ENCODE assay signal across 22 cellular contexts in the genomic region with DNA sequence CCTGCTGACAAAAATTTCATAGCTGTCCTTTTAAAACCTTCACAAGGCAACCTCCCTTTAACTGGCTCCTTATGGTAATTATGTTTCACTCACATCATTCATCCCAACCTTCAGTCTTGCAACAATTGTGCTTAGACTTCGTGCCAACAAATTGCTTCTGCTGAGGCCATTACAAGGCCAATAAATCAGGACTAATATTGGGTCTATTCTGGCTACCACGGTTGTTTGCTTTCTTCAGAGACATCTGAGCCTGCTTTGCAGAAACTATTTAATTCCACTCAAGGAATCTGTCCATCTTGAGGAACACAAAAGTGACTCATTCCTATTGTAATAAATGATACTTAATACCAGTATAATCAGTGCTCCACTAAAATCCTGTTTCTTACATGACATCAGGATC. TPM values are rescaled to one million over a fixed set of nuclear protein-coding genes. Genes with fewer than 3 reads are reported as not detected.
"Had no signal": no experiment of that assay in that cellular context is flagged by ENCODE, and none has a peak within 500 bp of the region (broad histone marks: within the 10 kb centered on the region; RNA-seq: fewer than 3 reads in every experiment).

No MANE protein-coding gene starts in this region.

- H3K9me3 Mint-ChIP-seq: activated naive CD4-positive, alpha-beta T cell treated with anti-CD3 and anti-CD28 coated beads, Interleukin-2, amount 50 U/mL, for 24 hours; naive B cell had no signal

- H3K36me3 ChIP-seq: cardiac muscle cell, right atrium auricular region, vagina had no signal

- DNase-seq: activated CD4-positive, alpha-beta T cell treated with anti-CD3 and anti-CD28 coated beads for 1 hour; activated CD4-positive, alpha-beta T cell treated with anti-CD3 and anti-CD28 coated beads, Interleukin-2, amount 50 U/mL, for 48 hours; activated effector memory CD4-positive, alpha-beta T cell treated with anti-CD3 and anti-CD28 coated beads, Interleukin-2, amount 50 U/mL, for 16 hours; esophagus squamous epithelium; left ventricle myocardium inferior; naive B cell; occipital lobe; stimulated activated CD4-positive, alpha-beta T cell treated with anti-CD3 and anti-CD28 coated beads, Interleukin-15, amount 100 ng/mL, for 24 hours; stimulated activated CD4-positive, alpha-beta T cell treated with anti-CD3 and anti-CD28 coated beads, Interleukin-4, amount 100 ng/mL, for 1 hour; stimulated activated naive CD4-positive, alpha-beta T cell treated with Interleukin-2 at 50 U/mL for 16 hours; substantia nigra; T1000 had no signal

- H3K27ac Mint-ChIP-seq: activated naive CD4-positive, alpha-beta T cell treated with anti-CD3 and anti-CD28 coated beads, Interleukin-2, amount 50 U/mL, for 24 hours; progenitor cell of endocrine pancreas had no signal

- H3K27ac ChIP-seq: adrenal gland, cardiac muscle cell, esophagus squamous epithelium, left ventricle myocardium inferior, right atrium auricular region, tibial nerve, vagina had no signal

- H3K9me3 ChIP-seq: adrenal gland, esophagus squamous epithelium, left ventricle myocardium inferior, right atrium auricular region, tibial nerve, vagina had no signal

- H3K4me3 Mint-ChIP-seq: activated naive CD4-positive, alpha-beta T cell treated with anti-CD3 and anti-CD28 coated beads, Interleukin-2, amount 50 U/mL, for 24 hours had no signal

- H3K36me3 Mint-ChIP-seq: activated naive CD4-positive, alpha-beta T cell treated with anti-CD3 and anti-CD28 coated beads, Interleukin-2, amount 50 U/mL, for 24 hours; naive B cell had no signal

- H3K27me3 ChIP-seq: adrenal gland, esophagus squamous epithelium, right atrium auricular region, tibial nerve, vagina had no signal

- H3K4me3 ChIP-seq: adrenal gland, cardiac muscle cell, esophagus squamous epithelium, left ventricle myocardium inferior, right atrium auricular region, tibial nerve, vagina had no signal

RNA-seq across cellular contexts. Expression of a gene that starts 33.9 kb away (rescaled TPM):
- total RNA-seq: cardiac muscle cell, esophagus squamous epithelium, kidney epithelial cell, left ventricle myocardium inferior, mononuclear cell, occipital lobe, skeletal muscle tissue, tibial nerve, vagina had no signal

RNA-seq across cellular contexts. Expression of a gene that starts 34.3 kb away (rescaled TPM):
- total RNA-seq: left ventricle myocardium inferior, mononuclear cell, occipital lobe had no signal
